20 cellular contexts compared by ENCODE assay signal in genomic region chr7:158911145-158911544, GRCh38. TPM values are rescaled to one million over a fixed set of nuclear protein-coding genes. Genes with fewer than 3 reads are reported as not detected.
DNase-seq lines count a peak whose midpoint lies in the region; ATAC-seq and TF ChIP-seq lines count a peak whose summit lies in the region.
"Had no signal": no experiment of that assay in that cellular context is flagged by ENCODE, and none has a peak within 500 bp of the region (broad histone marks: within the 10 kb centered on the region; RNA-seq: fewer than 3 reads in every experiment).

No MANE protein-coding gene starts in this region.

- H3F3A ChIP-seq in neural progenitor cell (ENCODE audit: low read depth), result peaks cover 3% of the 10 kb centered on the region

- no peak overlapping the region for H2AFZ ChIP-seq in neural progenitor cell (replicated peaks)

- peak in 6 of 7 donors; percentile 39 to 67 (median 57) for DNase-seq in adrenal gland
- DNase-seq in fibroblast of mammary gland (ENCODE audit: low read depth), result peak; percentile 2
- DNase-seq in left ventricle myocardium inferior, result no peak
- no peak for DNase-seq in neural progenitor cell (ENCODE audit: low spot score)
- no peak for DNase-seq in GM13977 (ENCODE audit: low spot score)
- DNase-seq in NCI-H82 treated with DMSO at 0.1 percent for 48 hours (lab: John Stamatoyannopoulos, UW; ENCODE audit: unreplicated experiment), result no peak
- DNase-seq: C1 segment of cervical spinal cord; Caco-2; CD8-positive, alpha-beta T cell; GDM1; Kasumi-1; MV-4-11; NCI-H1105 treated with DMSO at 0.1 percent for 48 hours; NCI-H146; NCI-H1930; NCI-H446 treated with DMSO at 0.1 percent for 48 hours; NCI-H526; RPMI8226; SHP77 treated with DMSO at 0.1 percent for 48 hours had no signal

- H3K79me2 ChIP-seq in neural progenitor cell (ENCODE audit: low read depth), result no peaks in the 10 kb centered on the region

- H3K27ac Mint-ChIP-seq in neural progenitor cell, result peak overlapping the region; percentile 50
- H3K27ac Mint-ChIP-seq: CD8-positive, alpha-beta T cell had no signal

- H3K36me3 ChIP-seq in adrenal gland (replicated peaks in 1 of 2), result no peaks in the 10 kb centered on the region
- H3K36me3 ChIP-seq in left ventricle myocardium inferior, result peaks cover 47% of the 10 kb centered on the region
- H3K36me3 ChIP-seq in neural progenitor cell, result peaks cover 13% of the 10 kb centered on the region

- no peak overlapping the region for H3K4me3 ChIP-seq in adrenal gland
- H3K4me3 ChIP-seq in fibroblast of mammary gland (ENCODE audit: control insufficient read depth, low read depth, low read length), result no peak overlapping the region
- H3K4me3 ChIP-seq in left ventricle myocardium inferior, result no peak overlapping the region
- H3K4me3 ChIP-seq in neural progenitor cell, result no peak overlapping the region

- no peaks in the 10 kb centered on the region for H3K27me3 ChIP-seq in adrenal gland
- no peaks in the 10 kb centered on the region for H3K27me3 ChIP-seq in left ventricle myocardium inferior (ENCODE audit: low read depth)
- H3K27me3 ChIP-seq in neural progenitor cell, result no peaks in the 10 kb centered on the region

- H3K27ac ChIP-seq in adrenal gland, result peak overlapping the region in 3 of 5 donors; percentile 30 to 67 (median 62)
- peak overlapping the region; percentile 69 for H3K27ac ChIP-seq in left ventricle myocardium inferior (replicated peaks)
- H3K27ac ChIP-seq in neural progenitor cell, result no peak overlapping the region

- H3K36me3 Mint-ChIP-seq in neural progenitor cell, result peaks cover 33% of the 10 kb centered on the region

- H4K20me1 ChIP-seq in neural progenitor cell (ENCODE audit: low read depth), result no peaks in the 10 kb centered on the region

- H3K9me3 Mint-ChIP-seq in neural progenitor cell, result no peaks in the 10 kb centered on the region
- H3K9me3 Mint-ChIP-seq: CD8-positive, alpha-beta T cell had no signal

- intact Hi-C loops in adrenal gland (cut with DNase I) (no loop called here), left ventricle myocardium inferior (cut with micrococcal nuclease) (no loop called here)

- 48 to 62% (median 61%) methylated on average over 10 of the region's 10 CpGs for WGBS in adrenal gland, 4 donors

- H3K4me2 ChIP-seq in neural progenitor cell, result no peak overlapping the region

- in situ Hi-C loops in GM13977 (cut with MboI; ENCODE audit: low pct_unique_long_range_greater_than_20kb, low sequenced_read_pairs, unreplicated experiment), result no loop called here

- H3K9me3 ChIP-seq in adrenal gland (replicated peaks in 1 of 3), result no peaks in the 10 kb centered on the region
- H3K9me3 ChIP-seq in left ventricle myocardium inferior (replicated peaks), result no peaks in the 10 kb centered on the region
- no peaks in the 10 kb centered on the region for H3K9me3 ChIP-seq in neural progenitor cell (ENCODE audit: low read depth)
- H3K9me3 ChIP-seq: Caco-2 had no signal

- no peak overlapping the region for H3K9ac ChIP-seq in neural progenitor cell

- H3K4me3 Mint-ChIP-seq in neural progenitor cell, result no peak overlapping the region
- H3K4me3 Mint-ChIP-seq: CD8-positive, alpha-beta T cell had no signal

- peaks cover 4% of the 10 kb centered on the region for H3K27me3 Mint-ChIP-seq in neural progenitor cell (ENCODE audit: insufficient read depth, low read depth)

- no peak for TF ChIP-seq POLR2A in adrenal gland (IDR thresholded peaks at IDR 0.05)

- H3K4me1 ChIP-seq in adrenal gland (replicated peaks in 1 of 2) (peaks cover 22 to 23% of the 10 kb centered on the region in 2 donors), left ventricle myocardium inferior (peaks cover 14% of the 10 kb centered on the region), neural progenitor cell (no peaks in the 10 kb centered on the region)
- H3K4me1 ChIP-seq: Caco-2 had no signal

- peaks cover 4% of the 10 kb centered on the region for H3K4me1 Mint-ChIP-seq in neural progenitor cell

- TF ChIP-seq CTCF in adrenal gland (IDR thresholded peaks at IDR 0.05) (no peak), fibroblast of mammary gland (conservative IDR thresholded peaks at IDR 0.05; ENCODE audit: control insufficient read depth, insufficient read depth, low read depth, low read length) (no peak), left ventricle myocardium inferior (IDR thresholded peaks at IDR 0.05; ENCODE audit: borderline replicate concordance) (no peak), neural progenitor cell (IDR thresholded peaks at IDR 0.05) (no peak), GM13977 (IDR thresholded peaks at IDR 0.05; ENCODE audit: extremely low read depth, insufficient read depth, missing control alignments) (no peak)

- no peak for ATAC-seq in GM18520 (IDR thresholded peaks at IDR 0.05; ENCODE audit: unreplicated experiment)
- ATAC-seq: CD8-positive, alpha-beta T cell had no signal

RNA-seq across cellular contexts. Expression of gene DYNC2I1, which starts 54.8 kb away (rescaled TPM):
- total RNA-seq in adrenal gland, result 10 to 100 TPM in 6 of 8 donors, 1 to 10 TPM in 2; 6.9 to 19.4 (median 15.2) TPM
- 10 to 100 TPM; 18.7 to 37.7 (median 20.9) TPM for polyA plus RNA-seq in adrenal gland
- total RNA-seq in left ventricle myocardium inferior, result 31.1 TPM
- 12.9 and 15.8 TPM in 2 replicates for total RNA-seq in neural progenitor cell (ENCODE audit: low replicate concordance)

Comparison
In these comparisons a context has a peak if more than half of its experiments do, and no peak if none do; other contexts are left out.
1. DNase-seq: peak in adrenal gland (6 of 7) and fibroblast of mammary gland (single experiment); none in left ventricle myocardium inferior (single experiment), neural progenitor cell (single experiment), GM13977 (single experiment) and NCI-H82 treated with DMSO at 0.1 percent for 48 hours (single experiment).